In the genomic region with DNA sequence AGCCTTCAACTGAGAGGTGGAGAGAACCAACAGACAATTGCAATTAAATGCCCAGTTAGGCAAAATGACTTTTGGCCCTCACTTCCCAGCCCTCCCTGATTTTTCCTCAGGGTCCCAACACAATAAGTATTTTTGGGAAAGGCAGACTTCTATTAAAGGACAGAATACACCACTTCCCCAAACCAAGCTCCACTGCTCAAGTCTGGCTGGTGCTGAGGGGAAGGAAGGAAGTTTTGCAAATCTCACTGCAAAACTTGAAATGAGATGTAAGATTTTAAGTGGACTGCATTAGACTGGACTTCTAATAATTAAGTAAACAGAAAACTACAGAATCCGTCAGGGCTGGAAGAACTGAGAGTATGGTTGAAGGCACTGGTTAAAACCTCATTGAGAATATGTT, we compare ENCODE assay signal across 9 cellular contexts. TPM values are rescaled to one million over a fixed set of nuclear protein-coding genes. Genes with fewer than 3 reads are reported as not detected.
A peak's percentile ranks its signal among the peaks of the same experiment; 100 is the strongest.
DNase-seq lines count a peak whose midpoint lies in the region; ATAC-seq and TF ChIP-seq lines count a peak whose summit lies in the region.
"Had no signal": no experiment of that assay in that cellular context is flagged by ENCODE, and none has a peak within 500 bp of the region (broad histone marks: within the 10 kb centered on the region; RNA-seq: fewer than 3 reads in every experiment).

No MANE protein-coding gene starts in this region.

- H3K9me2 ChIP-seq in OCI-LY7 (ENCODE audit: insufficient read depth, low read length), result no peaks in the 10 kb centered on the region

- POLR2A ChIA-PET in OCI-LY7 (lab: Charles Lee), result interaction anchor here (2.0 kb wide), 1 partner anchor 29 kb away, joined by 7 read pairs; no protein-coding TSS in a partner anchor

- no peak overlapping the region for H3K9ac ChIP-seq in stomach smooth muscle (ENCODE audit: low read length in 2 of 2)

- H3K27ac Mint-ChIP-seq in activated naive CD4-positive, alpha-beta T cell treated with anti-CD3 and anti-CD28 coated beads for 36 hours, result no peak overlapping the region
- no peak overlapping the region for H3K27ac Mint-ChIP-seq in glutamatergic neuron (ENCODE audit: unreplicated experiment)

- H3K36me3 Mint-ChIP-seq in activated naive CD4-positive, alpha-beta T cell treated with anti-CD3 and anti-CD28 coated beads for 36 hours (ENCODE audit: low read depth), result no peaks in the 10 kb centered on the region
- peaks cover 10% of the 10 kb centered on the region for H3K36me3 Mint-ChIP-seq in glutamatergic neuron (ENCODE audit: unreplicated experiment)

- H3K4me1 Mint-ChIP-seq in activated naive CD4-positive, alpha-beta T cell treated with anti-CD3 and anti-CD28 coated beads for 36 hours (ENCODE audit: low read depth), result peaks cover 19% of the 10 kb centered on the region
- H3K4me1 Mint-ChIP-seq in glutamatergic neuron (ENCODE audit: low read depth, unreplicated experiment), result peaks cover 4% of the 10 kb centered on the region

- no peak for DNase-seq in activated naive CD4-positive, alpha-beta T cell treated with anti-CD3 and anti-CD28 coated beads for 36 hours
- DNase-seq in activated naive CD4-positive, alpha-beta T cell treated with Interleukin-2 at 50 U/mL for 16 hours, result no peak
- DNase-seq in OCI-LY7 (ENCODE audit: low spot score) (no peak), glutamatergic neuron (no peak), UCSD-AML1 (lab: John Stamatoyannopoulos, UW; ENCODE audit: unreplicated experiment) (no peak)
- DNase-seq in activated effector memory CD4-positive, alpha-beta T cell treated with anti-CD3 and anti-CD28 coated beads, Interleukin-2, amount 50 U/mL, for 16 hours, result no peak
- DNase-seq: NCI-H345 had no signal

- H3K4me2 ChIP-seq in OCI-LY7 (ENCODE audit: low read length), result no peak overlapping the region

- TF ChIP-seq CTCF in OCI-LY7 (conservative IDR thresholded peaks at IDR 0.05; ENCODE audit: low read length) (no peak), glutamatergic neuron (IDR thresholded peaks at IDR 0.05; ENCODE audit: partially characterized antibody, unreplicated experiment) (no peak)

- CTCF ChIA-PET in activated naive CD4-positive, alpha-beta T cell treated with anti-CD3 and anti-CD28 coated beads for 36 hours (lab: Charles Lee), result no interaction called here
- CTCF ChIA-PET in OCI-LY7 (lab: Charles Lee; ENCODE audit: unreplicated experiment), result no interaction called here

- intact Hi-C loops in activated naive CD4-positive, alpha-beta T cell treated with anti-CD3 and anti-CD28 coated beads for 36 hours (cut with micrococcal nuclease), result loop anchor here (10.0 kb wide), 1 partner anchor 926 kb away; a partner anchor contains a TSS
- intact Hi-C loops in OCI-LY7 (cut with micrococcal nuclease; ENCODE audit: unreplicated experiment), result no loop called here

- H3K27me3 ChIP-seq in stomach smooth muscle (ENCODE audit: control insufficient read depth in 1 of 2, insufficient read depth in 2 of 2, low read length in 2 of 2), result no peaks in the 10 kb centered on the region

- no TSS peak for BruUV-seq in OCI-LY7 (replicated peaks; lab: Mats Ljungman, UMichigan)

- ATAC-seq in GM21526 (IDR thresholded peaks at IDR 0.05; ENCODE audit: low FRiP score, unreplicated experiment), result no peak

- H4K20me1 ChIP-seq in OCI-LY7 (ENCODE audit: insufficient read depth, low read length), result no peaks in the 10 kb centered on the region

- H3K4me3 Mint-ChIP-seq in activated naive CD4-positive, alpha-beta T cell treated with anti-CD3 and anti-CD28 coated beads for 36 hours, result peak overlapping the region; percentile 77
- H3K4me3 Mint-ChIP-seq in glutamatergic neuron (ENCODE audit: unreplicated experiment), result peak overlapping the region; percentile 77

- H3K4me1 ChIP-seq in OCI-LY7 (ENCODE audit: insufficient read depth, low read length, poor library complexity, severe bottlenecking), result peaks cover 29% of the 10 kb centered on the region
- peaks cover 9% of the 10 kb centered on the region for H3K4me1 ChIP-seq in stomach smooth muscle (ENCODE audit: control insufficient read depth, insufficient read depth, low read length)

- H3K27me3 Mint-ChIP-seq in activated naive CD4-positive, alpha-beta T cell treated with anti-CD3 and anti-CD28 coated beads for 36 hours (ENCODE audit: low read depth), result no peaks in the 10 kb centered on the region
- H3K27me3 Mint-ChIP-seq in glutamatergic neuron (ENCODE audit: unreplicated experiment), result peaks cover 11% of the 10 kb centered on the region

- H3K36me3 ChIP-seq in OCI-LY7 (ENCODE audit: insufficient read depth, low read length) (no peaks in the 10 kb centered on the region), stomach smooth muscle (ENCODE audit: control insufficient read depth in 2 of 2, insufficient read depth in 2 of 2, low read length in 2 of 2) (no peaks in the 10 kb centered on the region)

- no peak overlapping the region for H3K4me3 ChIP-seq in OCI-LY7 (ENCODE audit: low read depth, low read length, poor library complexity, severe bottlenecking)
- peak overlapping the region in 1 of 2 donors; percentile 75 for H3K4me3 ChIP-seq in stomach smooth muscle (ENCODE audit: low read length in 2 of 2)

- no peak overlapping the region for H3K27ac ChIP-seq in OCI-LY7 (ENCODE audit: low read depth, low read length, poor library complexity, severe bottlenecking)
- H3K27ac ChIP-seq in stomach smooth muscle (ENCODE audit: low read length), result peak overlapping the region; percentile 67

- H2AFZ ChIP-seq in OCI-LY7 (ENCODE audit: low read length), result peak overlapping the region; percentile 95; the same call in 1 of the 2 replicates

- H3K9me3 ChIP-seq in OCI-LY7 (ENCODE audit: low read length), result no peaks in the 10 kb centered on the region
- H3K9me3 ChIP-seq in stomach smooth muscle (ENCODE audit: control insufficient read depth in 2 of 2, low read length in 2 of 2), result no peaks in the 10 kb centered on the region

- no peaks in the 10 kb centered on the region for H3K9me3 Mint-ChIP-seq in activated naive CD4-positive, alpha-beta T cell treated with anti-CD3 and anti-CD28 coated beads for 36 hours
- H3K9me3 Mint-ChIP-seq in glutamatergic neuron (ENCODE audit: unreplicated experiment), result no peaks in the 10 kb centered on the region

- H3K79me2 ChIP-seq in OCI-LY7 (ENCODE audit: insufficient read depth, low read depth, low read length), result no peaks in the 10 kb centered on the region

RNA-seq across cellular contexts. Expression of a gene that starts 32.2 kb away (rescaled TPM):
- not detected for total RNA-seq in activated naive CD4-positive, alpha-beta T cell treated with anti-CD3 and anti-CD28 coated beads for 36 hours
- total RNA-seq in OCI-LY7 (2014; rRNA removed; shearing (Covaris generic)), result 3.3 and 4.9 TPM in 2 replicates
- 5.7 and 5.8 TPM in 2 replicates for total RNA-seq in OCI-LY7 (2022)
- total RNA-seq in glutamatergic neuron (ENCODE audit: unreplicated experiment), result 0.25 TPM
